In genomic region chr17:66492080-66492479, GRCh38 we compare ENCODE assay signal across 18 cellular contexts.
"Had no signal": no experiment of that assay in that cellular context is flagged by ENCODE, and none has a peak within 500 bp of the region (broad histone marks: within the 10 kb centered on the region; RNA-seq: fewer than 3 reads in every experiment).

No MANE protein-coding gene starts in this region.

- H3K4me3 ChIP-seq: adrenal gland, coronary artery, heart left ventricle, lung, mucosa of descending colon, ovary, thoracic aorta had no signal

- H3K4me1 Mint-ChIP-seq: nephron progenitor cell had no signal

- DNase-seq: activated gamma-delta T cell treated with Interleukin-2 at 50 U/mL for 16 hours; activated T-cell treated with anti-CD3 and anti-CD28 coated beads for 4 hours; central memory CD4-positive, alpha-beta T cell; effector CD8-positive, alpha-beta T cell; heart left ventricle; left colon; mucosa of descending colon; nephron progenitor cell; ovary; stimulated activated CD4-positive, alpha-beta T cell treated with anti-CD3 and anti-CD28 coated beads, Interleukin-12 subunit alpha, Interleukin-12 subunit beta, amount 100 ng/mL, for 4 hours; stimulated activated CD4-positive, alpha-beta T cell treated with anti-CD3 and anti-CD28 coated beads, Interleukin-2, amount 100 ng/mL, for 48 hours; stimulated activated CD8-positive, alpha-beta memory T cell treated with anti-CD3 and anti-CD28 coated beads, Interleukin-4, amount 100 ng/mL, for 48 hours; stimulated activated naive CD8-positive, alpha-beta T cell treated with anti-CD3 and anti-CD28 coated beads, Interleukin-15, Interleukin-2, amounts not matched to agents 100 U/mL and 50 U/mL, for 24 hours; T-helper 9 cell had no signal

- H3K9me3 Mint-ChIP-seq: nephron progenitor cell had no signal

- H3K27ac ChIP-seq: coronary artery, heart left ventricle, ovary, thoracic aorta had no signal

- H3K27me3 ChIP-seq: adrenal gland, heart left ventricle, ovary had no signal

- ATAC-seq: heart left ventricle; left colon; mucosa of descending colon; stimulated activated naive CD8-positive, alpha-beta T cell treated with anti-CD3 and anti-CD28 coated beads, Interleukin-15, Interleukin-2, amounts not matched to agents 100 U/mL and 50 U/mL, for 24 hours had no signal

- H3K36me3 ChIP-seq: adrenal gland, heart left ventricle, ovary, thoracic aorta had no signal

- H3K27ac Mint-ChIP-seq: nephron progenitor cell had no signal

- H3K9me3 ChIP-seq: adrenal gland, heart left ventricle, mucosa of descending colon, ovary, thoracic aorta had no signal

- H3K4me3 Mint-ChIP-seq: nephron progenitor cell had no signal
